In the genomic region with DNA sequence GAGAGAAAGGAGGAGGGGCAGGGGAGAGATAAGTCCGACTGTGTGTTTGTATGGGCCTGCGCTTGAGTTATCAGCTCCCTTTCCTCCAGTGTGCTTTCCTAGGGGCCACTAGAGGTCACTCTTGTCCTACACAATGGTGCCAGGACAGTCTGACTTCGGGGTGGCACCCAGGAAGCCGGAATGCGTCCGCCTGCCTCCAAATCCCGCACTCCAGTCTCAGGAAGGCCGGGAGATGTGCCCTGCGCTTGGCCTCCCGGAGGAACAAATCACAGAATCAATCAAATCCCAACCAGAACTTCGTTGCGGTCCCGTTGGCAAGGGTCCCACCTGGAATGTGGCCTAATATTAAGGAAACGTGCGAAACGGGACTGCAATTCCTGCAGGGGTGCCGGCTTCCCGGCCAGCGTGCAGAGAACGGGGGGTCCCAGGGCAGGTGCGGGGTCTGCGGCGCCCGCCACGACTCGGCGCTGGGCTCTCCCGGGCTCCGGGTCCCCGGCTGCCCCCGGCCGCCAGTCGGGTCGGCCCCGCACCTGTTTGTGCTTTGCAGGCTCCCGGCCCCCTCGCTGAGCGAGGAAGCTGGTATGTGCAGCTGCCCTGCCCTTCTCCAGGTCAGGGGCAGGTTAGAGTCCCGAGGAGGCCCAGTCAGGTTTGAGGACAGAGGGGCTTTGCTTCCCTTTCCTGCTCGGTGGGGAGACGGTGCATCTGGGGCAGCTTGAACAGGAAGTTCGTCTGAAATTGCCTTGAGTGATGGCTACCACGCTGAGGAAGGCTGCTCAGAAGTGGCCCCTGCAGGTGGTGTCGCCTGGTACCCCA, we compare ENCODE assay signal across 8 cellular contexts. TPM values are rescaled to one million over a fixed set of nuclear protein-coding genes. Genes with fewer than 3 reads are reported as not detected.
DNase-seq lines count a peak whose midpoint lies in the region; ATAC-seq, FAIRE-seq and TF ChIP-seq lines count a peak whose summit lies in the region.

No MANE protein-coding gene starts in this region.

- H3K27ac ChIP-seq in DND-41 (ENCODE audit: low read length) = no peak overlapping the region

- TF ChIP-seq CTCF in DND-41 (IDR thresholded peaks at IDR 0.05; ENCODE audit: borderline replicate concordance, extremely low read depth, low read length, poor library complexity, severe bottlenecking) (peak; percentile 80), nephron (IDR thresholded peaks at IDR 0.05; ENCODE audit: unreplicated experiment in 3 of 3) (peak; percentile 76 to 88 (median 85))

- peak; percentile 77 for ATAC-seq in DND-41 (ENCODE audit: insufficient read depth, low read depth)
- peak; percentile 83 for ATAC-seq in GM21576 (IDR thresholded peaks at IDR 0.05; ENCODE audit: unreplicated experiment)
- ATAC-seq in activated T-helper 17 cell treated with anti-CD3 and anti-CD28 coated beads, Interleukin-2, amount 50 U/mL, for 72 hours (replicated peaks) = peak; percentile 97

- DNase-seq in DND-41 (peak; percentile 22), HuH-7.5 (ENCODE audit: low spot score) (peak; percentile 72), RCC 7860 (ENCODE audit: low spot score) (peak; percentile 69), fibroblast of the conjunctiva (ENCODE audit: low read depth) (peak; percentile 80), stromal cell of bone marrow (ENCODE audit: low read depth) (peak; percentile 70)

- H3K4me1 Mint-ChIP-seq in activated T-helper 17 cell treated with anti-CD3 and anti-CD28 coated beads, Interleukin-2, amount 50 U/mL, for 72 hours = peaks cover 7% of the 10 kb centered on the region
- H3K4me1 Mint-ChIP-seq in nephron = peaks cover 42% of the 10 kb centered on the region

- H3K4me2 ChIP-seq in DND-41 (ENCODE audit: insufficient read depth, low read length) = no peak overlapping the region

- H3K79me2 ChIP-seq in DND-41 (ENCODE audit: insufficient read depth, low read length) = no peaks in the 10 kb centered on the region

- H3K4me3 Mint-ChIP-seq in activated T-helper 17 cell treated with anti-CD3 and anti-CD28 coated beads, Interleukin-2, amount 50 U/mL, for 72 hours = peak overlapping the region; percentile 92
- H3K4me3 Mint-ChIP-seq in nephron = peak overlapping the region; percentile 75 to 88 (median 84)

- no peaks in the 10 kb centered on the region for H3K9me3 ChIP-seq in DND-41 (ENCODE audit: insufficient read depth, low read length, severe bottlenecking)

- H3K4me3 ChIP-seq in DND-41 (ENCODE audit: low read depth in 1 of 2, low read length in 2 of 2) = no peak overlapping the region

- H3K36me3 Mint-ChIP-seq in activated T-helper 17 cell treated with anti-CD3 and anti-CD28 coated beads, Interleukin-2, amount 50 U/mL, for 72 hours (ENCODE audit: low read depth) = no peaks in the 10 kb centered on the region
- no peaks in the 10 kb centered on the region for H3K36me3 Mint-ChIP-seq in nephron (ENCODE audit: low read depth)

- no peak overlapping the region for H3K9ac ChIP-seq in DND-41 (ENCODE audit: low read depth, low read length)

- no peak overlapping the region for H2AFZ ChIP-seq in DND-41 (ENCODE audit: low read depth, low read length)

- H3K27me3 Mint-ChIP-seq in activated T-helper 17 cell treated with anti-CD3 and anti-CD28 coated beads, Interleukin-2, amount 50 U/mL, for 72 hours = peaks cover 6% of the 10 kb centered on the region
- no peaks in the 10 kb centered on the region for H3K27me3 Mint-ChIP-seq in nephron (ENCODE audit: low read depth)

- FAIRE-seq in RCC 7860 (lab: Jason Lieb, UNC) = no peak

- no peaks in the 10 kb centered on the region for H4K20me1 ChIP-seq in DND-41 (ENCODE audit: insufficient read depth, low read length)

- no peaks in the 10 kb centered on the region for H3K36me3 ChIP-seq in DND-41 (ENCODE audit: insufficient read depth, low read length)

- H3K27ac Mint-ChIP-seq in activated T-helper 17 cell treated with anti-CD3 and anti-CD28 coated beads, Interleukin-2, amount 50 U/mL, for 72 hours = peak overlapping the region; percentile 88
- H3K27ac Mint-ChIP-seq in nephron = peak overlapping the region in 2 of 3 experiments; percentile 55 to 78

- no peaks in the 10 kb centered on the region for H3K9me3 Mint-ChIP-seq in activated T-helper 17 cell treated with anti-CD3 and anti-CD28 coated beads, Interleukin-2, amount 50 U/mL, for 72 hours
- no peaks in the 10 kb centered on the region for H3K9me3 Mint-ChIP-seq in nephron

- H3K27me3 ChIP-seq in DND-41 (ENCODE audit: insufficient read depth, low read length, poor library complexity) = peaks cover 19% of the 10 kb centered on the region

- H3K4me1 ChIP-seq in DND-41 (ENCODE audit: insufficient read depth, low read length) = no peaks in the 10 kb centered on the region

RNA-seq across cellular contexts. Expression of gene HPS1, which starts 21.0 kb away (rescaled TPM):
- 10 to 100 TPM; 49.1 to 56.9 TPM for total RNA-seq in activated T-helper 17 cell treated with anti-CD3 and anti-CD28 coated beads, Interleukin-2, amount 50 U/mL, for 72 hours

RNA-seq across cellular contexts. Expression of gene PYROXD2, which starts 52.7 kb away (rescaled TPM):
- 1 to 10 TPM; 5.1 to 7.0 TPM for total RNA-seq in activated T-helper 17 cell treated with anti-CD3 and anti-CD28 coated beads, Interleukin-2, amount 50 U/mL, for 72 hours

Comparison
In these comparisons a context has a peak if more than half of its experiments do, and no peak if none do; other contexts are left out.
1. DNase-seq: peak in every context shown above with its lines; median percentile 80 in fibroblast of the conjunctiva; 72 in HuH-7.5; 70 in stromal cell of bone marrow; 69 in RCC 7860; 22 in DND-41.